In the genomic region with DNA sequence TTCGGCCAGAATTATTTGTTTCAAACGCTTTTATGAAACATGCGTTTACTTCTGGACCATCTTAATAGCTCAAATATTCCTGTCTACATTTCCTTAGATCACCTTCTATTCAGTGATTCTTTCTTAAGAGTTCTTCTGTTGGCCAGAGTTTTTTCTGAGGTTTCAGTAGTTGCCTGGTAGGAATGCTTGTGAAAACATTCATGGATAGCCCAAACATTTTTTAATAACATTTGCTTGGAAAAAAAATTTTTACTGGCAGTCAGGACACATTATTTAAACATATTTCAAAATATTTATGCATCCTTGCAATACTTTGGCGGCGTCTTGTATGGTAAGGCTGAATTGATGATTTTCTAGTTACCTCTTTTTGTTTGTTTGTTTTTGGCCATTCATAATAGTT, we compare ENCODE assay signal across 18 cellular contexts. TPM values are rescaled to one million over a fixed set of nuclear protein-coding genes. Genes with fewer than 3 reads are reported as not detected.
DNase-seq lines count a peak whose midpoint lies in the region; ATAC-seq and TF ChIP-seq lines count a peak whose summit lies in the region.
"Had no signal": no experiment of that assay in that cellular context is flagged by ENCODE, and none has a peak within 500 bp of the region (broad histone marks: within the 10 kb centered on the region; RNA-seq: fewer than 3 reads in every experiment).

No MANE protein-coding gene starts in this region.

- DNase-seq in EL (peak; percentile 4), astrocyte of the cerebellum (ENCODE audit: low read depth) (peak; percentile 65), fibroblast of pulmonary artery (ENCODE audit: low read depth) (peak; percentile 20), NCI-H774 (lab: John Stamatoyannopoulos, UW) (no peak)
- no peak for DNase-seq in stimulated activated naive CD4-positive, alpha-beta T cell treated with Interleukin-2 at 50 U/mL for 16 hours (lab: John Stamatoyannopoulos, UW)
- DNase-seq in activated T-cell treated with anti-CD3 and anti-CD28 coated beads, Interleukin-2, amount 50 U/mL, for 4 hours, result no peak
- DNase-seq: Caco-2, DMS53, GOT3, KBM-7, NCI-H1105, NCI-H187 treated with DMSO at 0.1 percent for 48 hours, NCI-H510A, Peyer's patch, SIG-M5 had no signal

- ATAC-seq in GM21515 (IDR thresholded peaks at IDR 0.05; ENCODE audit: unreplicated experiment), result no peak
- no peak for ATAC-seq in activated T-cell treated with anti-CD3 and anti-CD28 coated beads, Interleukin-2, amount 50 U/mL, for 4 hours

- no peaks in the 10 kb centered on the region for H3K4me1 Mint-ChIP-seq in activated T-cell treated with anti-CD3 and anti-CD28 coated beads, Interleukin-2, amount 50 U/mL, for 4 hours (ENCODE audit: low read depth)
- H3K4me1 Mint-ChIP-seq: CD14-positive monocyte had no signal

- H3K9ac ChIP-seq in skeletal muscle satellite cell (ENCODE audit: low read depth, low read length), result no peak overlapping the region

- peaks cover 17% of the 10 kb centered on the region for H3K9me3 Mint-ChIP-seq in activated T-cell treated with anti-CD3 and anti-CD28 coated beads, Interleukin-2, amount 50 U/mL, for 4 hours

- no peaks in the 10 kb centered on the region for H3K36me3 ChIP-seq in skeletal muscle satellite cell (ENCODE audit: insufficient read depth, low read length)
- H3K36me3 ChIP-seq: Peyer's patch had no signal

- H3K27me3 ChIP-seq in skeletal muscle satellite cell (ENCODE audit: control insufficient read depth, insufficient read depth, low read length), result no peaks in the 10 kb centered on the region
- H3K27me3 ChIP-seq: Peyer's patch had no signal

- H3K4me1 ChIP-seq in skeletal muscle satellite cell (ENCODE audit: control insufficient read depth, insufficient read depth, low read length), result peaks cover 13% of the 10 kb centered on the region
- H3K4me1 ChIP-seq: Caco-2, Peyer's patch had no signal

- peaks cover 11% of the 10 kb centered on the region for H3K36me3 Mint-ChIP-seq in activated T-cell treated with anti-CD3 and anti-CD28 coated beads, Interleukin-2, amount 50 U/mL, for 4 hours (ENCODE audit: insufficient read depth)
- H3K36me3 Mint-ChIP-seq: CD14-positive monocyte had no signal

- TF ChIP-seq CTCF in astrocyte of the cerebellum (IDR thresholded peaks at IDR 0.05; ENCODE audit: low read depth, low read length, missing control alignments), result no peak
- TF ChIP-seq CTCF in fibroblast of pulmonary artery (IDR thresholded peaks at IDR 0.05; ENCODE audit: low read length, missing control alignments), result no peak

- no peaks in the 10 kb centered on the region for H3K9me3 ChIP-seq in skeletal muscle satellite cell (replicated peaks; ENCODE audit: low read length)
- H3K9me3 ChIP-seq: Caco-2 had no signal

- H3K27me3 Mint-ChIP-seq in activated T-cell treated with anti-CD3 and anti-CD28 coated beads, Interleukin-2, amount 50 U/mL, for 4 hours (ENCODE audit: low read depth), result peaks cover 5% of the 10 kb centered on the region

- in situ Hi-C loops in astrocyte of the cerebellum (cut with HindIII; ENCODE audit: low sequenced_read_pairs), result no loop called here

- H3K4me3 Mint-ChIP-seq in activated T-cell treated with anti-CD3 and anti-CD28 coated beads, Interleukin-2, amount 50 U/mL, for 4 hours, result no peak overlapping the region
- H3K4me3 Mint-ChIP-seq: CD14-positive monocyte had no signal

- H3K4me3 ChIP-seq in astrocyte of the cerebellum (ENCODE audit: low read depth, low read length) (no peak overlapping the region), fibroblast of pulmonary artery (replicated peaks; ENCODE audit: low read depth, low read length) (no peak overlapping the region), skeletal muscle satellite cell (ENCODE audit: low read length) (no peak overlapping the region)
- H3K4me3 ChIP-seq: Peyer's patch had no signal

- H3K4me2 ChIP-seq in skeletal muscle satellite cell (ENCODE audit: low read length), result peak overlapping the region; percentile 17

RNA-seq across cellular contexts. Expression of a gene that starts 47.4 kb away (rescaled TPM):
- 8.4 and 10.5 TPM in 2 replicates for total RNA-seq in skeletal muscle satellite cell (2012; rRNA removed)
- 1 to 10 TPM in 2 of 3 donors, under 1 TPM in 1; 0.91 to 2.8 (median 1.8) TPM for total RNA-seq in activated T-cell treated with anti-CD3 and anti-CD28 coated beads, Interleukin-2, amount 50 U/mL, for 4 hours

Comparison
In these comparisons a context has a peak if more than half of its experiments do, and no peak if none do; other contexts are left out.
1. DNase-seq: peak in EL (single experiment), astrocyte of the cerebellum (single experiment) and fibroblast of pulmonary artery (single experiment); none in stimulated activated naive CD4-positive, alpha-beta T cell treated with Interleukin-2 at 50 U/mL for 16 hours (single experiment), NCI-H774 (single experiment) and activated T-cell treated with anti-CD3 and anti-CD28 coated beads, Interleukin-2, amount 50 U/mL, for 4 hours (single experiment).